Comparison of ENCODE assay signal across 16 cellular contexts in the genomic region with DNA sequence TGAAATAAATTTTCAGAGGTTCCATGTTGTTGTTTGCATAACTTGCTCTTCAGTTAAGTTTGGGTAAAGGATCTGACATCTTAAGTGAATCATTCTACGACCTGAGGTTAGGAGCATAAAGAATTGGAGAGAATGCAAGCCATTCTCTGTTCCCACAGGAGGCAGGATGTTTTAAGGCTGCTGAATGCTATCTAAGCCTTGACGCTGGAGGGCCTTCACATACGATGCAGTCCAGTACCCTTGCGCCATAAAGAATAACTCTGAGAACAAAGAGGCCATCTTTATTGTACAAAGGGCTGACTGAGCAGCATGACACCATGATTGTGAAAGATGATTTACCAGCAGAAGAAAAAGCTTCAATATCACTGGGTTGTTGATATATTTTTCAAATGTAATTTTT.
A peak's percentile ranks its signal among the peaks of the same experiment; 100 is the strongest.
DNase-seq lines count a peak whose midpoint lies in the region; ATAC-seq lines count a peak whose summit lies in the region.
"Had no signal": no experiment of that assay in that cellular context is flagged by ENCODE, and none has a peak within 500 bp of the region (broad histone marks: within the 10 kb centered on the region; RNA-seq: fewer than 3 reads in every experiment).

No MANE protein-coding gene starts in this region.

- no peak for ATAC-seq in GM19455 (IDR thresholded peaks at IDR 0.05; ENCODE audit: unreplicated experiment)
- ATAC-seq: Panc1 had no signal

- DNase-seq in EL (peak; percentile 8), amniotic epithelial cell (ENCODE audit: low read depth) (peak; percentile 88), fibroblast of gingiva (ENCODE audit: low read depth) (peak; percentile 8), non-pigmented ciliary epithelial cell (ENCODE audit: low read depth) (peak; percentile 83), NCI-H146 treated with DMSO at 0.1 percent for 48 hours (lab: John Stamatoyannopoulos, UW; ENCODE audit: unreplicated experiment) (no peak), epidermal melanocyte (ENCODE audit: insufficient read length, low spot score) (no peak), NCI-H526 treated with DMSO at 0.1 percent for 48 hours (lab: John Stamatoyannopoulos, UW) (no peak)
- DNase-seq: DMS153, KBM-7, NCI-H1105, NCI-H187, NCI-H446, NCI-H748 treated with DMSO at 0.1 percent for 48 hours, SHP77 treated with DMSO at 0.1 percent for 48 hours had no signal

Comparison
In these comparisons a context has a peak if more than half of its experiments do, and no peak if none do; other contexts are left out.
1. DNase-seq: peak in EL (single experiment), amniotic epithelial cell (single experiment), fibroblast of gingiva (single experiment) and non-pigmented ciliary epithelial cell (single experiment); none in NCI-H146 treated with DMSO at 0.1 percent for 48 hours (single experiment), epidermal melanocyte (single experiment) and NCI-H526 treated with DMSO at 0.1 percent for 48 hours (single experiment).